In genomic region chr1:29289493-29289892, GRCh38 we compare ENCODE assay signal across 19 cellular contexts. TPM values are rescaled to one million over a fixed set of nuclear protein-coding genes. Genes with fewer than 3 reads are reported as not detected.
"Had no signal": no experiment of that assay in that cellular context is flagged by ENCODE, and none has a peak within 500 bp of the region (broad histone marks: within the 10 kb centered on the region; RNA-seq: fewer than 3 reads in every experiment).

No MANE protein-coding gene starts in this region.

- H3K27ac Mint-ChIP-seq: dendritic cell treated with granulocyte-macrophage colony-stimulating factor and Interleukin-4, amounts not matched to agents 40 ng/mL and 50 ng/mL, for 4 days; naive thymus-derived CD4-positive, alpha-beta T cell had no signal

- ATAC-seq: effector memory CD8-positive, alpha-beta T cell; gastrocnemius medialis; left colon; left ventricle myocardium superior; naive thymus-derived CD4-positive, alpha-beta T cell; stimulated activated naive CD8-positive, alpha-beta T cell treated with anti-CD3 and anti-CD28 coated beads, Interleukin-15, amount 100 ng/mL, for 72 hours; upper lobe of right lung had no signal

- H3K9me3 ChIP-seq: esophagus muscularis mucosa, gastrocnemius medialis, neutrophil, right atrium auricular region, testis, tibial nerve, upper lobe of right lung had no signal

- H3K27ac ChIP-seq: epithelial cell of prostate, esophagus muscularis mucosa, gastrocnemius medialis, neutrophil, right atrium auricular region, testis, tibial nerve, upper lobe of right lung had no signal

- H3K4me1 Mint-ChIP-seq: stimulated activated naive CD8-positive, alpha-beta T cell treated with anti-CD3 and anti-CD28 coated beads, Interleukin-15, amount 100 ng/mL, for 72 hours had no signal

- FAIRE-seq: colon, small intestine had no signal

- H3K36me3 ChIP-seq: gastrocnemius medialis, neutrophil, right atrium auricular region, upper lobe of right lung had no signal

- H3K4me3 Mint-ChIP-seq: dendritic cell treated with granulocyte-macrophage colony-stimulating factor and Interleukin-4, amounts not matched to agents 40 ng/mL and 50 ng/mL, for 4 days; effector memory CD8-positive, alpha-beta T cell; naive thymus-derived CD4-positive, alpha-beta T cell; stimulated activated naive CD8-positive, alpha-beta T cell treated with anti-CD3 and anti-CD28 coated beads, Interleukin-15, amount 100 ng/mL, for 72 hours had no signal

- DNase-seq: effector memory CD8-positive, alpha-beta T cell; gastrocnemius medialis; left colon; left ventricle myocardium superior; mesendoderm; naive thymus-derived CD4-positive, alpha-beta T cell; small intestine; stimulated activated CD4-positive, alpha-beta T cell treated with anti-CD3 and anti-CD28 coated beads, Interleukin-2, amount 100 ng/mL, for 48 hours; stimulated activated naive CD8-positive, alpha-beta T cell treated with anti-CD3 and anti-CD28 coated beads, Interleukin-15, amount 100 ng/mL, for 72 hours; testis; upper lobe of right lung had no signal

- H3K9me3 Mint-ChIP-seq: dendritic cell treated with granulocyte-macrophage colony-stimulating factor and Interleukin-4, amounts not matched to agents 40 ng/mL and 50 ng/mL, for 4 days; effector memory CD8-positive, alpha-beta T cell; naive thymus-derived CD4-positive, alpha-beta T cell; stimulated activated naive CD8-positive, alpha-beta T cell treated with anti-CD3 and anti-CD28 coated beads, Interleukin-15, amount 100 ng/mL, for 72 hours had no signal

- H3K27me3 ChIP-seq: esophagus muscularis mucosa, gastrocnemius medialis, hepatocyte, neutrophil, right atrium auricular region, testis, tibial nerve, upper lobe of right lung had no signal

- H3K4me1 ChIP-seq: esophagus muscularis mucosa, gastrocnemius medialis, right atrium auricular region, upper lobe of right lung had no signal

- H3K27me3 Mint-ChIP-seq: dendritic cell treated with granulocyte-macrophage colony-stimulating factor and Interleukin-4, amounts not matched to agents 40 ng/mL and 50 ng/mL, for 4 days; naive thymus-derived CD4-positive, alpha-beta T cell; stimulated activated naive CD8-positive, alpha-beta T cell treated with anti-CD3 and anti-CD28 coated beads, Interleukin-15, amount 100 ng/mL, for 72 hours had no signal

- H3K4me3 ChIP-seq: esophagus muscularis mucosa, gastrocnemius medialis, hepatocyte, right atrium auricular region, testis, tibial nerve, upper lobe of right lung had no signal

- H3K36me3 Mint-ChIP-seq: naive thymus-derived CD4-positive, alpha-beta T cell had no signal

RNA-seq across cellular contexts. Expression of gene PTPRU, which starts 53.2 kb away (rescaled TPM):
- polyA plus RNA-seq: naive thymus-derived CD4-positive, alpha-beta T cell had no signal
